ENCODE assay signal across 9 cellular contexts in the genomic region with DNA sequence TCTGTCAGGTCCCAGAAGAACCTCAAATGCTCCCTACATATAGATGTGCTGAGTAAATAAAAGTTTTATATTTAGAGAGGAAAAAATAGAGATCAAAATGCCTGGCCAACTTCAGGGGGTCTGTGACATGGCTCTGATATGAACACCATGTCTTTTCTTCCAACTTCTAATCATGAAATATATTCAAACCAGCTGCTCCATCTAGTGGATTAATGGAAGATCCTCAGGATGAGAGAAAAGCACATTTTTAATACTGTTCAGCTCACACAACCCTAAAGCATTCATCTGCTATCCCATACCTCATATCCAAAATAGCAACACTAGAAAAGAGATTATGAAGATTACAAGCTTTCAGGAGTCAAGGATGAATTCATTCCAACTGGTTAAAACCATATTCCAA. TPM values are rescaled to one million over a fixed set of nuclear protein-coding genes. Genes with fewer than 3 reads are reported as not detected.
DNase-seq lines count a peak whose midpoint lies in the region; ATAC-seq and TF ChIP-seq lines count a peak whose summit lies in the region.
"Had no signal": no experiment of that assay in that cellular context is flagged by ENCODE, and none has a peak within 500 bp of the region (broad histone marks: within the 10 kb centered on the region; RNA-seq: fewer than 3 reads in every experiment).

No MANE protein-coding gene starts in this region.

- ATAC-seq in esophagus mucosa: peak; percentile 29

- DNase-seq in AG08395 (ENCODE audit: low spot score) (peak; percentile 49), H7 (peak; percentile 23), Peyer's patch (no peak), neural crest cell (ENCODE audit: low read depth, low spot score) (no peak), GM19240 (ENCODE audit: insufficient read length, low spot score) (no peak), NCI-H187 (lab: John Stamatoyannopoulos, UW) (no peak)
- no peak for DNase-seq in activated T-cell treated with anti-CD3 and anti-CD28 coated beads, Interleukin-2, amount 50 U/mL, for 1 hour

- H3K27ac ChIP-seq in Peyer's patch: no peak overlapping the region

- TF ChIP-seq POLR2A in Peyer's patch (IDR thresholded peaks at IDR 0.05): no peak

- H3K9me3 Mint-ChIP-seq in neural crest cell: peaks cover 3% of the 10 kb centered on the region

- H3K27me3 Mint-ChIP-seq in neural crest cell (ENCODE audit: low read depth): no peaks in the 10 kb centered on the region

- peaks cover 0 to 6% (median 0%) of the 10 kb centered on the region in 4 donors for H3K9me3 ChIP-seq in Peyer's patch

- TF ChIP-seq CTCF in Peyer's patch (IDR thresholded peaks at IDR 0.05) (peak in 4 of 6 experiments; percentile 26 to 64 (median 57)), neural crest cell (conservative IDR thresholded peaks at IDR 0.05) (peak; percentile 68)

- no peaks in the 10 kb centered on the region for H3K4me1 ChIP-seq in Peyer's patch

- H3K36me3 Mint-ChIP-seq in neural crest cell (ENCODE audit: low read depth): no peaks in the 10 kb centered on the region

- no peaks in the 10 kb centered on the region for H3K4me1 Mint-ChIP-seq in neural crest cell

- H3K27me3 ChIP-seq in H7 (ENCODE audit: control insufficient read depth, insufficient read depth, low read length) (no peaks in the 10 kb centered on the region), Peyer's patch (no peaks in the 10 kb centered on the region)

- no peak overlapping the region for H3K27ac Mint-ChIP-seq in neural crest cell (ENCODE audit: unreplicated experiment)
- H3K27ac Mint-ChIP-seq: activated naive CD4-positive, alpha-beta T cell treated with anti-CD3 and anti-CD28 coated beads, Interleukin-2, amount 50 U/mL, for 72 hours had no signal

- H3K4me3 ChIP-seq in H7 (ENCODE audit: insufficient read depth, low read depth, low read length): no peak overlapping the region
- H3K4me3 ChIP-seq in Peyer's patch: no peak overlapping the region

- no peak overlapping the region for H3K4me3 Mint-ChIP-seq in neural crest cell

- H3K36me3 ChIP-seq in H7 (replicated peaks; ENCODE audit: control insufficient read depth, insufficient read depth, low read length) (no peaks in the 10 kb centered on the region), Peyer's patch (no peaks in the 10 kb centered on the region)

RNA-seq across cellular contexts. Expression of a gene that starts 56.0 kb away (rescaled TPM):
- 5.1 and 7.7 TPM in 2 replicates for total RNA-seq in H7 (2014; rRNA removed; shearing (Covaris generic))
- total RNA-seq in Peyer's patch: 100 to 1,000 TPM in 1 of 4 donors, 10 to 100 TPM in 3; 52.5 to 166 (median 54.2) TPM
- total RNA-seq in esophagus mucosa: 97.3 TPM
- 6.9 and 8.2 TPM in 2 replicates for total RNA-seq in neural crest cell

Comparison
In these comparisons a context has a peak if more than half of its experiments do, and no peak if none do; other contexts are left out.
1. DNase-seq: peak in AG08395 (single experiment) and H7 (single experiment); none in Peyer's patch (0 of 3), neural crest cell (single experiment), GM19240 (single experiment), activated T-cell treated with anti-CD3 and anti-CD28 coated beads, Interleukin-2, amount 50 U/mL, for 1 hour (single experiment) and NCI-H187 (0 of 2).